ENCODE assay signal across 7 cellular contexts in genomic region chrX:118839334-118839958, GRCh38. TPM values are rescaled to one million over a fixed set of nuclear protein-coding genes. Genes with fewer than 3 reads are reported as not detected.
DNase-seq lines count a peak whose midpoint lies in the region; ATAC-seq and TF ChIP-seq lines count a peak whose summit lies in the region.

No MANE protein-coding gene starts in this region.

- H3K9me3 ChIP-seq in SU-DHL-6 (ENCODE audit: insufficient read depth, low read length) (no peaks in the 10 kb centered on the region), adipocyte (ENCODE audit: control insufficient read depth, low read length) (no peaks in the 10 kb centered on the region), left ventricle myocardium inferior (replicated peaks) (no peaks in the 10 kb centered on the region)

- H3K27ac Mint-ChIP-seq in type B pancreatic cell: no peak overlapping the region

- H3K36me3 ChIP-seq in SU-DHL-6 (ENCODE audit: low read length) (no peaks in the 10 kb centered on the region), adipocyte (ENCODE audit: control insufficient read depth, insufficient read depth, low read length, severe bottlenecking) (no peaks in the 10 kb centered on the region), left ventricle myocardium inferior (no peaks in the 10 kb centered on the region)

- DNase-seq in HT1080 (ENCODE audit: low read depth) (peak; percentile 3), adipocyte (ENCODE audit: low read depth) (peak; percentile 77), left ventricle myocardium inferior (peak; percentile 78), pons (ENCODE audit: low spot score) (peak; percentile 74), type B pancreatic cell (ENCODE audit: extremely low spot score, unreplicated experiment) (peak; percentile 78)

- H3K9me3 Mint-ChIP-seq in type B pancreatic cell: no peaks in the 10 kb centered on the region

- no peaks in the 10 kb centered on the region for H3K4me1 ChIP-seq in adipocyte (ENCODE audit: control insufficient read depth, insufficient read depth, low read length)
- peaks cover 5% of the 10 kb centered on the region for H3K4me1 ChIP-seq in left ventricle myocardium inferior

- H2AFZ ChIP-seq in SU-DHL-6 (ENCODE audit: low read depth, low read length, severe bottlenecking): no peak overlapping the region

- no peaks in the 10 kb centered on the region for H3F3A ChIP-seq in SU-DHL-6 (ENCODE audit: insufficient read depth)

- H3K9me2 ChIP-seq in SU-DHL-6 (replicated peaks; ENCODE audit: insufficient read depth, low read length): no peaks in the 10 kb centered on the region

- peak overlapping the region; percentile 73 for H3K4me3 Mint-ChIP-seq in type B pancreatic cell

- no peaks in the 10 kb centered on the region for H3K27me3 Mint-ChIP-seq in type B pancreatic cell

- H3K9ac ChIP-seq in SU-DHL-6 (ENCODE audit: low read length) (no peak overlapping the region), adipocyte (ENCODE audit: low read length) (peak overlapping the region; percentile 28)

- ATAC-seq in GM18508 (IDR thresholded peaks at IDR 0.05; ENCODE audit: insufficient read depth, unreplicated experiment): peak; percentile 65

- no peaks in the 10 kb centered on the region for H3K36me3 Mint-ChIP-seq in type B pancreatic cell

- H3K4me3 ChIP-seq in SU-DHL-6 (ENCODE audit: insufficient read depth, low read length, poor library complexity, severe bottlenecking) (no peak overlapping the region), adipocyte (ENCODE audit: low read length) (peak overlapping the region; percentile 72), left ventricle myocardium inferior (peak overlapping the region; percentile 68)

- intact Hi-C loops in left ventricle myocardium inferior (cut with micrococcal nuclease): no loop called here

- TF ChIP-seq CTCF in SU-DHL-6 (IDR thresholded peaks at IDR 0.05; ENCODE audit: insufficient read depth, low read length, poor library complexity, severe bottlenecking): peak; percentile 11
- peak; percentile 83 for TF ChIP-seq CTCF in left ventricle myocardium inferior (IDR thresholded peaks at IDR 0.05; ENCODE audit: borderline replicate concordance)
- TF ChIP-seq CTCF in type B pancreatic cell (conservative IDR thresholded peaks at IDR 0.05): peak; percentile 85

- no peak overlapping the region for H3K27ac ChIP-seq in SU-DHL-6 (ENCODE audit: low read depth, low read length)
- H3K27ac ChIP-seq in left ventricle myocardium inferior (replicated peaks): peak overlapping the region; percentile 50

- H4K20me1 ChIP-seq in SU-DHL-6 (ENCODE audit: low read depth, low read length): no peaks in the 10 kb centered on the region

- peak overlapping the region; percentile 25 for H3K4me2 ChIP-seq in SU-DHL-6 (ENCODE audit: low read depth, low read length, poor library complexity, severe bottlenecking)

- H3K27me3 ChIP-seq in SU-DHL-6 (ENCODE audit: low read length) (no peaks in the 10 kb centered on the region), adipocyte (replicated peaks; ENCODE audit: control insufficient read depth, insufficient read depth, low read length) (peaks cover 6% of the 10 kb centered on the region), left ventricle myocardium inferior (ENCODE audit: low read depth) (no peaks in the 10 kb centered on the region)

- no peaks in the 10 kb centered on the region for H3K4me1 Mint-ChIP-seq in type B pancreatic cell (ENCODE audit: unreplicated experiment)

- no peaks in the 10 kb centered on the region for H3K79me2 ChIP-seq in SU-DHL-6 (ENCODE audit: insufficient read depth, low read length)

RNA-seq across cellular contexts. Expression of gene ZCCHC12, which starts 15.8 kb away (rescaled TPM):
- not detected in 2 replicates for total RNA-seq in HT1080 (2014; rRNA removed; shearing (Covaris generic))
- not detected in 2 replicates for polyA plus RNA-seq in HT1080 (2015; cell fraction: cytosol; rRNA removed)
- not detected in 2 replicates for polyA plus RNA-seq in HT1080 (2015; cell fraction: nucleus; rRNA removed)
- total RNA-seq in left ventricle myocardium inferior: not detected
- total RNA-seq in type B pancreatic cell (ENCODE audit: low replicate concordance): 0.64 and 10.6 TPM in 2 replicates

Comparison
In these comparisons a context has a peak if more than half of its experiments do, and no peak if none do; other contexts are left out.
1. DNase-seq: peak in every context shown above with its lines; median percentile 78 in left ventricle myocardium inferior; 78 in type B pancreatic cell; 77 in adipocyte; 74 in pons; 3 in HT1080.
2. CTCF ChIP-seq: peak in every context shown above with its lines; median percentile 85 in type B pancreatic cell; 83 in left ventricle myocardium inferior; 11 in SU-DHL-6.